ENCODE assay signal across 15 cellular contexts in genomic region chr14:24149302-24149969, GRCh38. TPM values are rescaled to one million over a fixed set of nuclear protein-coding genes. Genes with fewer than 3 reads are reported as not detected.
DNase-seq lines count a peak whose midpoint lies in the region; ATAC-seq and TF ChIP-seq lines count a peak whose summit lies in the region.
"Had no signal": no experiment of that assay in that cellular context is flagged by ENCODE, and none has a peak within 500 bp of the region (broad histone marks: within the 10 kb centered on the region; RNA-seq: fewer than 3 reads in every experiment).

No MANE protein-coding gene starts in this region.

- POLR2A ChIA-PET in activated CD4-positive, alpha-beta memory T cell treated with anti-CD3 and anti-CD28 coated beads for 36 hours (lab: Charles Lee) = interaction anchor here (0.8 to 4.1 kb wide), 3 partner anchors 8 to 12 kb away, joined by 3 to 60 read pairs (median 15); partner anchors contain the start of genes EMC9 and IRF9

- ATAC-seq in stimulated activated effector memory CD8-positive, alpha-beta T cell treated with anti-CD3 and anti-CD28 coated beads, Interleukin-12 subunit alpha, Interleukin-12 subunit beta, amount 100 ng/mL, for 72 hours = no peak
- ATAC-seq: activated CD4-positive, CD25-positive, alpha-beta regulatory T cell treated with anti-CD3 and anti-CD28 coated beads, Interleukin-2, amount 50 U/mL, for 24 hours; left colon had no signal

- H3K4me1 Mint-ChIP-seq in activated naive CD4-positive, alpha-beta T cell treated with anti-CD3 and anti-CD28 coated beads for 36 hours (ENCODE audit: low read depth) = peaks cover 36% of the 10 kb centered on the region
- peaks cover 40% of the 10 kb centered on the region for H3K4me1 Mint-ChIP-seq in activated CD4-positive, alpha-beta memory T cell treated with anti-CD3 and anti-CD28 coated beads for 36 hours (ENCODE audit: low read depth)
- H3K4me1 Mint-ChIP-seq in endothelial cell (ENCODE audit: unreplicated experiment) = peaks cover 27% of the 10 kb centered on the region
- peaks cover 52% of the 10 kb centered on the region for H3K4me1 Mint-ChIP-seq in stimulated activated effector memory CD8-positive, alpha-beta T cell treated with anti-CD3 and anti-CD28 coated beads, Interleukin-12 subunit alpha, Interleukin-12 subunit beta, amount 100 ng/mL, for 72 hours

- H3K27ac Mint-ChIP-seq in activated naive CD4-positive, alpha-beta T cell treated with anti-CD3 and anti-CD28 coated beads for 36 hours = peak overlapping the region; percentile 0
- H3K27ac Mint-ChIP-seq in activated CD4-positive, alpha-beta memory T cell treated with anti-CD3 and anti-CD28 coated beads for 36 hours = no peak overlapping the region
- H3K27ac Mint-ChIP-seq in endothelial cell (ENCODE audit: unreplicated experiment) = no peak overlapping the region
- H3K27ac Mint-ChIP-seq in stimulated activated effector memory CD8-positive, alpha-beta T cell treated with anti-CD3 and anti-CD28 coated beads, Interleukin-12 subunit alpha, Interleukin-12 subunit beta, amount 100 ng/mL, for 72 hours = no peak overlapping the region

- no peaks in the 10 kb centered on the region for H3K9me3 Mint-ChIP-seq in activated naive CD4-positive, alpha-beta T cell treated with anti-CD3 and anti-CD28 coated beads for 36 hours
- no peaks in the 10 kb centered on the region for H3K9me3 Mint-ChIP-seq in activated CD4-positive, alpha-beta memory T cell treated with anti-CD3 and anti-CD28 coated beads for 36 hours
- no peaks in the 10 kb centered on the region for H3K9me3 Mint-ChIP-seq in endothelial cell (ENCODE audit: unreplicated experiment)
- no peaks in the 10 kb centered on the region for H3K9me3 Mint-ChIP-seq in stimulated activated effector memory CD8-positive, alpha-beta T cell treated with anti-CD3 and anti-CD28 coated beads, Interleukin-12 subunit alpha, Interleukin-12 subunit beta, amount 100 ng/mL, for 72 hours

- CTCF ChIA-PET in activated naive CD4-positive, alpha-beta T cell treated with anti-CD3 and anti-CD28 coated beads for 36 hours (lab: Charles Lee) = interaction anchor here (0.9 to 6.9 kb wide), 3 partner anchors 11 to 93 kb away, joined by 3 to 63 read pairs (median 23); partner anchors contain the start of genes IRF9 and TINF2
- CTCF ChIA-PET in activated CD4-positive, alpha-beta memory T cell treated with anti-CD3 and anti-CD28 coated beads for 36 hours (lab: Charles Lee) = interaction anchor here (0.6 to 6.3 kb wide), 4 partner anchors 12 to 46 kb away, joined by 3 to 76 read pairs (median 18); partner anchors contain the start of genes IRF9 and TM9SF1

- intact Hi-C loops in activated naive CD4-positive, alpha-beta T cell treated with anti-CD3 and anti-CD28 coated beads for 36 hours (cut with micrococcal nuclease) = loop anchor here (5.0 kb wide), 1 partner anchor 1057 kb away; no protein-coding TSS in a partner anchor
- intact Hi-C loops in activated CD4-positive, alpha-beta memory T cell treated with anti-CD3 and anti-CD28 coated beads for 36 hours (cut with micrococcal nuclease) = loop anchor here (5.0 kb wide), 1 partner anchor 148 kb away; the partner anchor contains the start of genes DHRS1 and NOP9

- no peak for TF ChIP-seq CTCF in endothelial cell (IDR thresholded peaks at IDR 0.05; ENCODE audit: unreplicated experiment)

- DNase-seq in activated naive CD4-positive, alpha-beta T cell treated with anti-CD3 and anti-CD28 coated beads for 36 hours = no peak
- DNase-seq in activated naive CD4-positive, alpha-beta T cell treated with anti-CD3 and anti-CD28 coated beads, Interleukin-2, amount 50 U/mL, for 16 hours = no peak
- DNase-seq in activated CD4-positive, alpha-beta memory T cell treated with anti-CD3 and anti-CD28 coated beads for 36 hours = no peak
- DNase-seq in endothelial cell (ENCODE audit: low spot score) (no peak), NCI-H82 treated with DMSO at 0.1 percent for 48 hours (lab: John Stamatoyannopoulos, UW; ENCODE audit: unreplicated experiment) (no peak), SHP77 treated with DMSO at 0.1 percent for 48 hours (lab: John Stamatoyannopoulos, UW) (no peak), HuH-7 (ENCODE audit: low spot score) (no peak)
- DNase-seq in stimulated activated effector memory CD8-positive, alpha-beta T cell treated with anti-CD3 and anti-CD28 coated beads, Interleukin-12 subunit alpha, Interleukin-12 subunit beta, amount 100 ng/mL, for 72 hours (ENCODE audit: low spot score in 2 of 2) = no peak
- DNase-seq: left colon; NCI-H2081 treated with DMSO at 0.1 percent for 48 hours; NCI-H524 treated with DMSO at 0.1 percent for 48 hours; PC-9; stimulated activated naive CD4-positive, alpha-beta T cell treated with Interleukin-2 at 50 U/mL for 16 hours; uterus had no signal

- H3K27me3 Mint-ChIP-seq in activated naive CD4-positive, alpha-beta T cell treated with anti-CD3 and anti-CD28 coated beads for 36 hours (ENCODE audit: low read depth) = no peaks in the 10 kb centered on the region
- H3K27me3 Mint-ChIP-seq in activated CD4-positive, alpha-beta memory T cell treated with anti-CD3 and anti-CD28 coated beads for 36 hours = no peaks in the 10 kb centered on the region
- peaks cover 15% of the 10 kb centered on the region for H3K27me3 Mint-ChIP-seq in endothelial cell (ENCODE audit: unreplicated experiment)

- H3K36me3 Mint-ChIP-seq in activated naive CD4-positive, alpha-beta T cell treated with anti-CD3 and anti-CD28 coated beads for 36 hours (ENCODE audit: low read depth) = peaks cover 51% of the 10 kb centered on the region
- peaks cover 49% of the 10 kb centered on the region for H3K36me3 Mint-ChIP-seq in activated CD4-positive, alpha-beta memory T cell treated with anti-CD3 and anti-CD28 coated beads for 36 hours
- H3K36me3 Mint-ChIP-seq in endothelial cell (ENCODE audit: low read depth, unreplicated experiment) = peaks cover 29% of the 10 kb centered on the region
- H3K36me3 Mint-ChIP-seq in stimulated activated effector memory CD8-positive, alpha-beta T cell treated with anti-CD3 and anti-CD28 coated beads, Interleukin-12 subunit alpha, Interleukin-12 subunit beta, amount 100 ng/mL, for 72 hours = peaks cover 82% of the 10 kb centered on the region

- peak overlapping the region; percentile 40 for H3K4me3 Mint-ChIP-seq in activated naive CD4-positive, alpha-beta T cell treated with anti-CD3 and anti-CD28 coated beads for 36 hours
- H3K4me3 Mint-ChIP-seq in activated CD4-positive, alpha-beta memory T cell treated with anti-CD3 and anti-CD28 coated beads for 36 hours = peak overlapping the region; percentile 100
- H3K4me3 Mint-ChIP-seq in endothelial cell (ENCODE audit: unreplicated experiment) = peak overlapping the region; percentile 94
- H3K4me3 Mint-ChIP-seq in stimulated activated effector memory CD8-positive, alpha-beta T cell treated with anti-CD3 and anti-CD28 coated beads, Interleukin-12 subunit alpha, Interleukin-12 subunit beta, amount 100 ng/mL, for 72 hours = peak overlapping the region; percentile 98

RNA-seq across cellular contexts. Expression of gene RNF31, which starts 2.1 kb away (rescaled TPM):
- total RNA-seq in activated naive CD4-positive, alpha-beta T cell treated with anti-CD3 and anti-CD28 coated beads for 36 hours = 10 to 100 TPM; 51.1 to 53.8 TPM
- total RNA-seq in activated CD4-positive, alpha-beta memory T cell treated with anti-CD3 and anti-CD28 coated beads for 36 hours = 10 to 100 TPM; 75.5 to 80.4 TPM
- total RNA-seq in endothelial cell (ENCODE audit: unreplicated experiment) = 90.2 TPM

RNA-seq across cellular contexts. Expression of gene PSME2, which starts 3.0 kb away (rescaled TPM):
- 100 to 1,000 TPM; 392 to 404 TPM for total RNA-seq in activated naive CD4-positive, alpha-beta T cell treated with anti-CD3 and anti-CD28 coated beads for 36 hours
- total RNA-seq in activated CD4-positive, alpha-beta memory T cell treated with anti-CD3 and anti-CD28 coated beads for 36 hours = 100 to 1,000 TPM; 404 to 411 TPM
- total RNA-seq in endothelial cell (ENCODE audit: unreplicated experiment) = 73.6 TPM

RNA-seq across cellular contexts. Expression of gene EMC9, which starts 8.0 kb away (rescaled TPM):
- total RNA-seq in activated naive CD4-positive, alpha-beta T cell treated with anti-CD3 and anti-CD28 coated beads for 36 hours = 10 to 100 TPM; 38.4 to 38.9 TPM
- 10 to 100 TPM; 40.0 to 40.9 TPM for total RNA-seq in activated CD4-positive, alpha-beta memory T cell treated with anti-CD3 and anti-CD28 coated beads for 36 hours
- 16.7 TPM for total RNA-seq in endothelial cell (ENCODE audit: unreplicated experiment)

RNA-seq across cellular contexts. Expression of gene IRF9, which starts 11.6 kb away (rescaled TPM):
- total RNA-seq in activated naive CD4-positive, alpha-beta T cell treated with anti-CD3 and anti-CD28 coated beads for 36 hours = 100 to 1,000 TPM; 202 to 212 TPM
- total RNA-seq in activated CD4-positive, alpha-beta memory T cell treated with anti-CD3 and anti-CD28 coated beads for 36 hours = 100 to 1,000 TPM; 158 to 172 TPM
- total RNA-seq in endothelial cell (ENCODE audit: unreplicated experiment) = 25.7 TPM

RNA-seq across cellular contexts. Expression of gene PSME1, which starts 13.4 kb away (rescaled TPM):
- 100 to 1,000 TPM; 406 to 416 TPM for total RNA-seq in activated naive CD4-positive, alpha-beta T cell treated with anti-CD3 and anti-CD28 coated beads for 36 hours
- total RNA-seq in activated CD4-positive, alpha-beta memory T cell treated with anti-CD3 and anti-CD28 coated beads for 36 hours = 100 to 1,000 TPM; 403 to 427 TPM
- total RNA-seq in endothelial cell (ENCODE audit: unreplicated experiment) = 43.6 TPM

Comparison
In these comparisons a context has a peak if more than half of its experiments do, and no peak if none do; other contexts are left out.
1. H3K4me3 Mint-ChIP-seq: peak in every context shown above with its lines; median percentile 100 in activated CD4-positive, alpha-beta memory T cell treated with anti-CD3 and anti-CD28 coated beads for 36 hours; 98 in stimulated activated effector memory CD8-positive, alpha-beta T cell treated with anti-CD3 and anti-CD28 coated beads, Interleukin-12 subunit alpha, Interleukin-12 subunit beta, amount 100 ng/mL, for 72 hours; 94 in endothelial cell; 40 in activated naive CD4-positive, alpha-beta T cell treated with anti-CD3 and anti-CD28 coated beads for 36 hours.